In the genomic region with DNA sequence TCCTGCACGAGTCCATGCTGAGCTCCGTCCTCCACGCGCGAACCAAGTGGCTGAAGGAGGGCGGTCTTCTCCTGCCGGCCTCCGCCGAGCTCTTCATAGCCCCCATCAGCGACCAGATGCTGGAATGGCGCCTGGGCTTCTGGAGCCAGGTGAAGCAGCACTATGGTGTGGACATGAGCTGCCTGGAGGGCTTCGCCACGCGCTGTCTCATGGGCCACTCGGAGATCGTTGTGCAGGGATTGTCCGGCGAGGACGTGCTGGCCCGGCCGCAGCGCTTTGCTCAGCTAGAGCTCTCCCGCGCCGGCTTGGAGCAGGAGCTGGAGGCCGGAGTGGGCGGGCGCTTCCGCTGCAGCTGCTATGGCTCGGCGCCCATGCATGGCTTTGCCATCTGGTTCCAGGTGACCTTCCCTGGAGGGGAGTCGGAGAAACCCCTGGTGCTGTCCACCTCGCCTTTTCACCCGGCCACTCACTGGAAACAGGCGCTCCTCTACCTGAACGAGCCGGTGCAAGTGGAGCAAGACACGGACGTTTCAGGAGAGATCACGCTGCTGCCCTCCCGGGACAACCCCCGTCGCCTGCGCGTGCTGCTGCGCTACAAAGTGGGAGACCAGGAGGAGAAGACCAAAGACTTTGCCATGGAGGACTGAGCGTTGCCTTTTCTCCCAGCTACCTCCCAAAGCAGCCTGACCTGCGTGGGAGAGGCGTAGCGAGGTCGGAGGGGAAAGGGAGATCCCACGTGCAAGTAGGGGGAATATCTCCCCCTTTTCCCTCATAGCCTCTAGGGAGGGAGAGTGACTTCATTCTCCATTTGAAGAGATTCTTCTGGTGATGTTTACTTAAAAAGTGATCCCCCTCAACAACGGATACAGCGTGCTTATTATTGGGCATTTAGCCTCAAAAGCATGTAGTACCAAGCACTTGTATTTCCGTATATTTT, we compare ENCODE assay signal across 8 cellular contexts. TPM values are rescaled to one million over a fixed set of nuclear protein-coding genes. Genes with fewer than 3 reads are reported as not detected.
A peak's percentile ranks its signal among the peaks of the same experiment; 100 is the strongest.
DNase-seq lines count a peak whose midpoint lies in the region; ATAC-seq and TF ChIP-seq lines count a peak whose summit lies in the region.

No MANE protein-coding gene starts in this region.

- H3K4me3 ChIP-seq in DND-41 (ENCODE audit: low read depth in 1 of 2, low read length in 2 of 2) (peak overlapping the region; percentile 88), SJCRH30 (peak overlapping the region; percentile 97), left ventricle myocardium inferior (peak overlapping the region; percentile 89)

- H3K4me3 Mint-ChIP-seq in progenitor cell of endocrine pancreas (ENCODE audit: low read depth) = peak overlapping the region; percentile 96

- H3K4me1 ChIP-seq in DND-41 (ENCODE audit: insufficient read depth, low read length) (peaks cover 27% of the 10 kb centered on the region), SJCRH30 (0 out of 2 replicates have a peak, but pooled peaks cover 4% of the 10 kb centered on the region), left ventricle myocardium inferior (peaks cover 29% of the 10 kb centered on the region)

- H3K27me3 ChIP-seq in DND-41 (ENCODE audit: insufficient read depth, low read length, poor library complexity) = no peaks in the 10 kb centered on the region
- H3K27me3 ChIP-seq in SJCRH30 = no peaks in the 10 kb centered on the region
- H3K27me3 ChIP-seq in left ventricle myocardium inferior (ENCODE audit: low read depth) = no peaks in the 10 kb centered on the region

- H3K27ac ChIP-seq in DND-41 (ENCODE audit: low read length) (peak overlapping the region; percentile 91), SJCRH30 (peak overlapping the region; percentile 82), left ventricle myocardium inferior (replicated peaks) (peak overlapping the region; percentile 89)

- ATAC-seq in DND-41 (ENCODE audit: insufficient read depth, low read depth) (peak; percentile 61), GM21526 (IDR thresholded peaks at IDR 0.05; ENCODE audit: low FRiP score, unreplicated experiment) (peak; percentile 67)

- H3K79me2 ChIP-seq in DND-41 (ENCODE audit: insufficient read depth, low read length) = peaks cover 23% of the 10 kb centered on the region

- H3K4me2 ChIP-seq in DND-41 (ENCODE audit: insufficient read depth, low read length) = peak overlapping the region; percentile 86

- H3K36me3 Mint-ChIP-seq in progenitor cell of endocrine pancreas (ENCODE audit: insufficient read depth) = peaks cover 5% of the 10 kb centered on the region

- peaks cover 3% of the 10 kb centered on the region; the same call in 1 of the 2 replicates for H4K20me1 ChIP-seq in DND-41 (ENCODE audit: insufficient read depth, low read length)

- peaks cover 34% of the 10 kb centered on the region for H3K36me3 ChIP-seq in DND-41 (ENCODE audit: insufficient read depth, low read length)
- H3K36me3 ChIP-seq in SJCRH30 = peaks cover 8% of the 10 kb centered on the region
- H3K36me3 ChIP-seq in left ventricle myocardium inferior = peaks cover 16% of the 10 kb centered on the region

- intact Hi-C loops in left ventricle myocardium inferior (cut with micrococcal nuclease) = no loop called here

- H3K27me3 Mint-ChIP-seq in progenitor cell of endocrine pancreas = no peaks in the 10 kb centered on the region

- H3K9me3 Mint-ChIP-seq in progenitor cell of endocrine pancreas (ENCODE audit: low read depth) = peaks cover 4% of the 10 kb centered on the region

- H3K27ac Mint-ChIP-seq in progenitor cell of endocrine pancreas = peak overlapping the region; percentile 98

- H3K9ac ChIP-seq in DND-41 (ENCODE audit: low read depth, low read length) = peak overlapping the region; percentile 91

- TF ChIP-seq CTCF in DND-41 (IDR thresholded peaks at IDR 0.05; ENCODE audit: borderline replicate concordance, extremely low read depth, low read length, poor library complexity, severe bottlenecking) (no peak), left ventricle myocardium inferior (IDR thresholded peaks at IDR 0.05; ENCODE audit: borderline replicate concordance) (no peak), progenitor cell of endocrine pancreas (IDR thresholded peaks at IDR 0.05; ENCODE audit: unreplicated experiment) (no peak)

- peaks cover 11% of the 10 kb centered on the region for H3K4me1 Mint-ChIP-seq in progenitor cell of endocrine pancreas (ENCODE audit: low read depth)

- H2AFZ ChIP-seq in DND-41 (ENCODE audit: low read depth, low read length) = peak overlapping the region; percentile 97

- DNase-seq in DND-41 = peak; percentile 64
- DNase-seq in HUDEP-2 (lab: John Stamatoyannopoulos, UW; ENCODE audit: unreplicated experiment in 76 of 76) = peak in 61 of 76 experiments; percentile 2 to 70 (median 34)
- peak; percentile 67 to 75 for DNase-seq in SJCRH30
- DNase-seq in amniotic stem cell (lab: John Stamatoyannopoulos, UW) = peak; percentile 3
- DNase-seq in left ventricle myocardium inferior = peak; percentile 74
- peak; percentile 39 for DNase-seq in progenitor cell of endocrine pancreas (ENCODE audit: low spot score, unreplicated experiment)
- DNase-seq in A172 (ENCODE audit: low spot score) = no peak

- H3K9me3 ChIP-seq in DND-41 (ENCODE audit: insufficient read depth, low read length, severe bottlenecking) (no peaks in the 10 kb centered on the region), SJCRH30 (replicated peaks) (no peaks in the 10 kb centered on the region), left ventricle myocardium inferior (replicated peaks) (no peaks in the 10 kb centered on the region)

RNA-seq across cellular contexts. Expression of gene PRMT6, which starts 1.0 kb away (rescaled TPM):
- 40.9 and 42.3 TPM in 2 replicates for total RNA-seq in SJCRH30 (2014; rRNA removed; shearing (Covaris generic))
- 4.1 TPM for total RNA-seq in left ventricle myocardium inferior
- total RNA-seq in progenitor cell of endocrine pancreas = 29.0 and 29.3 TPM in 2 replicates
- total RNA-seq in A172 (2014; rRNA removed; shearing (Covaris generic)) = 3.7 and 4.7 TPM in 2 replicates
